In genomic region chr5:102231693-102232619, GRCh38 we compare ENCODE assay signal across 14 cellular contexts.
DNase-seq lines count a peak whose midpoint lies in the region; ATAC-seq, FAIRE-seq and TF ChIP-seq lines count a peak whose summit lies in the region.
"Had no signal": no experiment of that assay in that cellular context is flagged by ENCODE, and none has a peak within 500 bp of the region (broad histone marks: within the 10 kb centered on the region; RNA-seq: fewer than 3 reads in every experiment).

No MANE protein-coding gene starts in this region.

- in situ Hi-C loops in GM12878 (cut with MboI) = no loop called here

- POLR2A ChIA-PET in GM12878 (lab: Charles Lee) = interaction anchor here (0.6 kb wide), 1 partner anchor 153 kb away, joined by 6 read pairs; no protein-coding TSS in a partner anchor

- no TSS peak for BruUV-seq in GM12878 (replicated peaks; lab: Mats Ljungman, UMichigan)

- FAIRE-seq in GM18507 (lab: Jason Lieb, UNC) (no peak), GM12878 (lab: Jason Lieb, UNC) (no peak)
- FAIRE-seq: H1 had no signal

- SMC1A ChIA-PET in GM12878 (lab: Charles Lee; ENCODE audit: uncharacterized antibody, unreplicated experiment) = interaction anchor here (0.6 to 0.8 kb wide), 2 partner anchors 19 to 237 kb away, joined by 3 read pairs; no protein-coding TSS in a partner anchor

- RAD21 ChIA-PET in GM12878 (lab: Charles Lee; ENCODE audit: unreplicated experiment) = no interaction called here

- H3K4me1 ChIP-seq in GM12878 (ENCODE audit: control insufficient read depth, insufficient read depth, low read length) (no peaks in the 10 kb centered on the region), stomach (no peaks in the 10 kb centered on the region)
- H3K4me1 ChIP-seq: Caco-2, testis had no signal

- H2AFZ ChIP-seq in GM12878 (ENCODE audit: control insufficient read depth, low read depth, low read length) = no peak overlapping the region

- H3K9me3 ChIP-seq in GM12878 (replicated peaks; ENCODE audit: control insufficient read depth, insufficient read depth, low read length) = no peaks in the 10 kb centered on the region
- H3K9me3 ChIP-seq in stomach = peaks cover 0 to 6% (median 0%) of the 10 kb centered on the region in 4 donors
- H3K9me3 ChIP-seq: Caco-2, testis had no signal

- CTCF ChIA-PET in GM12878 (lab: Yijun Ruan, JAX) = interaction anchor here (0.7 to 2.1 kb wide), 3 partner anchors 9 to 1965 kb away, joined by 3 to 6 read pairs (median 3); no protein-coding TSS in a partner anchor

- no peaks in the 10 kb centered on the region for H4K20me1 ChIP-seq in GM12878 (ENCODE audit: control insufficient read depth, insufficient read depth)

- no peak for TF ChIP-seq POLR2A in GM12878 (IDR thresholded peaks at IDR 0.05; ENCODE audit: low read depth, low read length)
- no peak for TF ChIP-seq POLR2A in stomach (IDR thresholded peaks at IDR 0.05)

- no peaks in the 10 kb centered on the region for H3K79me2 ChIP-seq in GM12878 (ENCODE audit: control insufficient read depth, insufficient read depth, low read length)

- no peak overlapping the region for H3K9ac ChIP-seq in GM12878 (ENCODE audit: control insufficient read depth, insufficient read depth, low read length)

- H3K4me3 ChIP-seq in GM12878 = no peak overlapping the region
- no peak overlapping the region for H3K4me3 ChIP-seq in stomach
- H3K4me3 ChIP-seq: testis had no signal

- intact Hi-C loops in GM12878 (cut with micrococcal nuclease; ENCODE audit: unreplicated experiment) = no loop called here
- intact Hi-C loops in stomach (cut with DNase I; ENCODE audit: low total_unique reads) = no loop called here
- intact Hi-C loops in sciatic nerve (cut with DNase I) = no loop called here

- no peak for TF ChIP-seq RAD21 in GM12878 (IDR thresholded peaks at IDR 0.05; ENCODE audit: insufficient read depth, low read depth, low read length)

- peak; percentile 43 for ATAC-seq in GM19467 (IDR thresholded peaks at IDR 0.05; ENCODE audit: unreplicated experiment)
- ATAC-seq in HG03060 (IDR thresholded peaks at IDR 0.05; ENCODE audit: low read depth, unreplicated experiment) = peak; percentile 93
- ATAC-seq in GM12878 = peak; percentile 83
- ATAC-seq in sciatic nerve = no peak

- H3K27me3 ChIP-seq in GM12878 (replicated peaks in 1 of 2; ENCODE audit: control insufficient read depth in 2 of 2, insufficient read depth in 2 of 2, low read length in 1 of 2) = no peaks in the 10 kb centered on the region
- H3K27me3 ChIP-seq in stomach = no peaks in the 10 kb centered on the region
- H3K27me3 ChIP-seq: testis had no signal

- no peak for TF ChIP-seq CTCF in GM12878 (IDR thresholded peaks at IDR 0.05 in 2 of 3, conservative IDR thresholded peaks at IDR 0.05 in 1 of 3; ENCODE audit: control insufficient read depth in 2 of 3, extremely low read depth in 1 of 3, insufficient read depth in 1 of 3, low read depth in 3 of 3, low read length in 3 of 3)
- TF ChIP-seq CTCF in stomach (IDR thresholded peaks at IDR 0.05) = no peak

- WGBS in GM12878 (ENCODE audit: insufficient coverage, insufficient replicate concordance, low lambda C conversion rate, missing lambda C conversion rate) = 60% methylated on average over 7 of the region's 7 CpGs
- 71 to 87% (median 86%) methylated on average over 7 of the region's 7 CpGs for WGBS in stomach, 5 donors

- TF ChIP-seq EP300 in GM12878 (IDR thresholded peaks at IDR 0.05; ENCODE audit: borderline replicate concordance in 1 of 2, control insufficient read depth in 1 of 2, low read depth in 2 of 2, low read length in 2 of 2) (no peak), stomach (IDR thresholded peaks at IDR 0.05) (no peak)

- no peaks in the 10 kb centered on the region for H3K36me3 ChIP-seq in GM12878 (ENCODE audit: control insufficient read depth in 2 of 2, insufficient read depth in 2 of 2, low read length in 1 of 2)
- no peaks in the 10 kb centered on the region for H3K36me3 ChIP-seq in stomach

- peak; percentile 7 for DNase-seq in GM18507 (ENCODE audit: extremely low spot score, insufficient read length, low read depth)
- DNase-seq in GM12878 (ENCODE audit: low read depth, low spot score) = no peak
- no peak for DNase-seq in NCI-H226
- DNase-seq in mesenteric fat pad (ENCODE audit: low spot score) = no peak
- no peak for DNase-seq in stomach
- no peak for DNase-seq in sciatic nerve (ENCODE audit: low spot score)
- DNase-seq: Caco-2, caudate nucleus, foreskin fibroblast, testis had no signal

- no peak overlapping the region for H3K4me2 ChIP-seq in GM12878 (ENCODE audit: control insufficient read depth, insufficient read depth)

- no peak overlapping the region for H3K27ac ChIP-seq in GM12878 (ENCODE audit: control insufficient read depth, insufficient read depth)
- H3K27ac ChIP-seq in stomach = no peak overlapping the region
- H3K27ac ChIP-seq: RWPE1, testis had no signal

TF ChIP-seq in GM12878, 131 proteins besides CTCF, POLR2A, EP300 and RAD21:
- TF ChIP-seq LARP7 (IDR thresholded peaks at IDR 0.05) (no peak), POU2F2 (IDR thresholded peaks at IDR 0.05; ENCODE audit: borderline replicate concordance, low read depth, low read length) (no peak), EGR1 (IDR thresholded peaks at IDR 0.05; ENCODE audit: borderline replicate concordance in 1 of 2, low read depth in 2 of 2, low read length in 2 of 2) (no peak), CREM (IDR thresholded peaks at IDR 0.05; ENCODE audit: low read depth) (peak; percentile 55; the same call in 1 of the 2 replicates), RAD51 (IDR thresholded peaks at IDR 0.05) (peak; percentile 74), CREB1 (IDR thresholded peaks at IDR 0.05; ENCODE audit: low read depth) (peak; percentile 73), BHLHE40 (IDR thresholded peaks at IDR 0.05; ENCODE audit: borderline replicate concordance in 1 of 2, low read depth in 2 of 2, low read length in 1 of 2) (peak in 1 of 2 experiments; percentile 47; a peak in 1 of 4 replicates)
